18 cellular contexts compared by ENCODE assay signal in genomic region chr12:24881227-24881626, GRCh38.
DNase-seq lines count a peak whose midpoint lies in the region; ATAC-seq, FAIRE-seq and TF ChIP-seq lines count a peak whose summit lies in the region.
"Had no signal": no experiment of that assay in that cellular context is flagged by ENCODE, and none has a peak within 500 bp of the region (broad histone marks: within the 10 kb centered on the region; RNA-seq: fewer than 3 reads in every experiment).

No MANE protein-coding gene starts in this region.

- TF ChIP-seq POLR2A in spleen (IDR thresholded peaks at IDR 0.05): no peak

- CTCF ChIA-PET in HEK293 (lab: Yijun Ruan, JAX): interaction anchor here (1.0 kb wide), 1 partner anchor 112 kb away, joined by 3 read pairs; no protein-coding TSS in a partner anchor

- H3K36me3 ChIP-seq in HEK293 (ENCODE audit: control insufficient read depth in 2 of 2, insufficient read depth in 1 of 2, low read length in 2 of 2) (no peaks in the 10 kb centered on the region), pancreas (peaks cover 0 to 10% (median 0%) of the 10 kb centered on the region in 3 donors), spleen (no peaks in the 10 kb centered on the region)

- no peaks in the 10 kb centered on the region for H3K36me3 Mint-ChIP-seq in activated T-cell treated with anti-CD3 and anti-CD28 coated beads, Interleukin-2, amount 50 U/mL, for 4 hours (ENCODE audit: insufficient read depth)
- peaks cover 47% of the 10 kb centered on the region for H3K36me3 Mint-ChIP-seq in mesothelial cell of epicardium
- H3K36me3 Mint-ChIP-seq: CD8-positive, alpha-beta T cell had no signal

- H3K4me1 Mint-ChIP-seq in activated T-cell treated with anti-CD3 and anti-CD28 coated beads, Interleukin-2, amount 50 U/mL, for 4 hours (ENCODE audit: low read depth): no peaks in the 10 kb centered on the region
- H3K4me1 Mint-ChIP-seq in mesothelial cell of epicardium: peaks cover 2% of the 10 kb centered on the region
- H3K4me1 Mint-ChIP-seq: B cell had no signal

- H3K4me1 ChIP-seq in HEK293 (ENCODE audit: control insufficient read depth, insufficient read depth, low read length) (no peaks in the 10 kb centered on the region), pancreas (peaks cover 13 to 21% (median 18%) of the 10 kb centered on the region in 3 donors), spleen (no peaks in the 10 kb centered on the region)

- no peak overlapping the region for H3K27ac Mint-ChIP-seq in mesothelial cell of epicardium
- H3K27ac Mint-ChIP-seq: B cell; CD8-positive, alpha-beta T cell had no signal

- H3K4me3 ChIP-seq in HEK293 (ENCODE audit: low read depth, low read length): no peak overlapping the region
- H3K4me3 ChIP-seq in pancreas: no peak overlapping the region
- H3K4me3 ChIP-seq in spleen: no peak overlapping the region
- H3K4me3 ChIP-seq: BLaER1 treated with 17β-estradiol and CSF1 and Interleukin-3, amounts not matched to agents 10 nM and 100 nM had no signal

- H3K27me3 Mint-ChIP-seq in activated T-cell treated with anti-CD3 and anti-CD28 coated beads, Interleukin-2, amount 50 U/mL, for 4 hours (ENCODE audit: low read depth): no peaks in the 10 kb centered on the region
- no peaks in the 10 kb centered on the region for H3K27me3 Mint-ChIP-seq in mesothelial cell of epicardium (ENCODE audit: low read depth)
- H3K27me3 Mint-ChIP-seq: B cell had no signal

- WGBS in pancreas, 2 donors: 61 to 64% methylated on average over 8 of the region's 8 CpGs
- 84 to 93% (median 90%) methylated on average over 8 of the region's 8 CpGs for WGBS in spleen, 5 donors

- DNase-seq in astrocyte of the hippocampus (ENCODE audit: low read depth, low spot score): peak; percentile 70
- DNase-seq in kidney glomerular epithelial cell (lab: John Stamatoyannopoulos, UW): peak; percentile 69
- no peak for DNase-seq in pancreas
- DNase-seq in activated T-cell treated with anti-CD3 and anti-CD28 coated beads, Interleukin-2, amount 50 U/mL, for 4 hours: no peak
- no peak for DNase-seq in mesothelial cell of epicardium (ENCODE audit: low spot score in 2 of 2, unreplicated experiment in 2 of 2)
- DNase-seq in spleen: no peak
- DNase-seq in NCI-H748 treated with DMSO at 0.1 percent for 48 hours (lab: John Stamatoyannopoulos, UW): no peak
- DNase-seq: 8988T; Calu3; CD8-positive, alpha-beta T cell; DMS79 treated with DMSO at 0.1 percent for 48 hours; GF-D8; GOT3; H7 had no signal

- intact Hi-C loops in pancreas (cut with DNase I) (no loop called here), spleen (cut with DNase I; ENCODE audit: low total_unique reads) (no loop called here)

- no peak overlapping the region for H3K4me3 Mint-ChIP-seq in activated T-cell treated with anti-CD3 and anti-CD28 coated beads, Interleukin-2, amount 50 U/mL, for 4 hours
- no peak overlapping the region for H3K4me3 Mint-ChIP-seq in mesothelial cell of epicardium
- H3K4me3 Mint-ChIP-seq: B cell; CD8-positive, alpha-beta T cell had no signal

- H3K27ac ChIP-seq in HEK293 (ENCODE audit: extremely low read depth, low read depth, low read length) (no peak overlapping the region), pancreas (peak overlapping the region; percentile 39 to 79 (median 62)), spleen (no peak overlapping the region)
- H3K27ac ChIP-seq: BLaER1 treated with 17β-estradiol and CSF1 and Interleukin-3, amounts not matched to agents 10 nM and 100 nM had no signal

- H3K9me3 ChIP-seq in HEK293 (ENCODE audit: control insufficient read depth, insufficient read depth, low read depth, low read length) (no peaks in the 10 kb centered on the region), pancreas (no peaks in the 10 kb centered on the region), spleen (no peaks in the 10 kb centered on the region)
- H3K9me3 ChIP-seq: BLaER1 treated with 17β-estradiol and CSF1 and Interleukin-3, amounts not matched to agents 10 nM and 100 nM had no signal

- FAIRE-seq in pancreas (lab: Jason Lieb, UNC): no peak

- H3K9me3 Mint-ChIP-seq in activated T-cell treated with anti-CD3 and anti-CD28 coated beads, Interleukin-2, amount 50 U/mL, for 4 hours: no peaks in the 10 kb centered on the region
- H3K9me3 Mint-ChIP-seq in mesothelial cell of epicardium: no peaks in the 10 kb centered on the region
- H3K9me3 Mint-ChIP-seq: CD8-positive, alpha-beta T cell had no signal

- H3K27me3 ChIP-seq in pancreas: no peaks in the 10 kb centered on the region
- H3K27me3 ChIP-seq in spleen (replicated peaks in 1 of 7): no peaks in the 10 kb centered on the region
- H3K27me3 ChIP-seq: BLaER1 treated with 17β-estradiol and CSF1 and Interleukin-3, amounts not matched to agents 10 nM and 100 nM had no signal

- ATAC-seq in pancreas: peak in 1 of 4 donors; percentile 1
- no peak for ATAC-seq in activated T-cell treated with anti-CD3 and anti-CD28 coated beads, Interleukin-2, amount 50 U/mL, for 4 hours
- ATAC-seq: CD8-positive, alpha-beta T cell; HCT116 had no signal

- POLR2A ChIA-PET in HEK293 (lab: Yijun Ruan, JAX): no interaction called here

- TF ChIP-seq CTCF in HEK293 (tag by site-specific recombination; IDR thresholded peaks at IDR 0.05) (no peak), pancreas (IDR thresholded peaks at IDR 0.05) (no peak), mesothelial cell of epicardium (IDR thresholded peaks at IDR 0.05; ENCODE audit: unreplicated experiment) (no peak), spleen (IDR thresholded peaks at IDR 0.05 in 8 of 11, conservative IDR thresholded peaks at IDR 0.05 in 3 of 11) (no peak)

TF ChIP-seq in HEK293, 187 proteins besides CTCF, POLR2A, EP300 and RAD21 (continues in another document):
- TF ChIP-seq ZNF768 (tag by site-specific recombination; IDR thresholded peaks at IDR 0.05) (no peak), PRDM6 (tag by site-specific recombination; IDR thresholded peaks at IDR 0.05) (peak; percentile 65), PBX3 (CRISPR knock-in tag; IDR thresholded peaks at IDR 0.05) (no peak), ZNF223 (tag by site-specific recombination; IDR thresholded peaks at IDR 0.05) (no peak), ZNF843 (tag by site-specific recombination; IDR thresholded peaks at IDR 0.05) (peak; percentile 36; the same call in 1 of the 2 replicates), ZNF449 (tag by site-specific recombination; IDR thresholded peaks at IDR 0.05) (no peak), ZNF692 (tag by site-specific recombination; IDR thresholded peaks at IDR 0.05) (no peak), ZNF626 (tag by site-specific recombination; IDR thresholded peaks at IDR 0.05) (no peak), TCF7L2 (IDR thresholded peaks at IDR 0.05; ENCODE audit: borderline replicate concordance, low read depth, low read length) (no peak), ZNF426 (tag by site-specific recombination; IDR thresholded peaks at IDR 0.05) (no peak)

Comparison
In these comparisons a context has a peak if more than half of its experiments do, and no peak if none do; other contexts are left out.
1. H3K27ac ChIP-seq: peak in pancreas (4 of 4); none in HEK293 (single experiment) and spleen (0 of 8).
2. DNase-seq: peak in astrocyte of the hippocampus (single experiment) and kidney glomerular epithelial cell (single experiment); none in pancreas (0 of 6), activated T-cell treated with anti-CD3 and anti-CD28 coated beads, Interleukin-2, amount 50 U/mL, for 4 hours (single experiment), mesothelial cell of epicardium (0 of 2), spleen (single experiment) and NCI-H748 treated with DMSO at 0.1 percent for 48 hours (single experiment).